ENCODE assay signal across 20 cellular contexts in the genomic region with DNA sequence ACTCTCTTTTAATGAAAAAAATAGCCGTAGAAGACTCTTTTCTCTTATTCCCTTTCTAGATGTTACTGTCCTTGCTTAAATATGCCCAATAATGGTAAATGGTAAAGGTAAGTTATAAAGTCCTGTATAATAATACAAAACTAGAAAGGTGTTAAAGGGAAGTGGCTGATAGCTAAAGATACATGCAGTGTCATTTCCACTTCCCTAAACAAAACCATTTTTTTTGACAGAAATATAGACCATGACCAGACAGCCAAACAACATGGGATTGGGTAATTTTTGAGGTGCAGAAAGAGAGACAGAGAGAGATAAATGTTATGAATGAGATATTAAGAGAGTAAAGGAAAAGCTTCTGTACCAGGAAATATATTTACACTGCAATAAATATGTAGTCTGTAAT.
"Had no signal": no experiment of that assay in that cellular context is flagged by ENCODE, and none has a peak within 500 bp of the region (broad histone marks: within the 10 kb centered on the region; RNA-seq: fewer than 3 reads in every experiment).

No MANE protein-coding gene starts in this region.

- H3K27ac ChIP-seq: RWPE1 had no signal

- DNase-seq: IMR-90, Karpas-422, KG1, MG63, NCI-H1092 treated with DMSO at 0.1 percent for 48 hours, NCI-H187, NCI-H2029, NCI-H2171, NCI-H345, NCI-H446 treated with DMSO at 0.1 percent for 48 hours, NCI-H510A treated with DMSO at 0.1 percent for 48 hours, NCI-H526, NCI-H82, PC-3, SHP77, SK-N-SH, T-helper 2 cell had no signal

- ATAC-seq: HepG2, Panc1, PC-3 had no signal

- H3K36me3 ChIP-seq: MG63 had no signal

- H3K4me2 ChIP-seq: SK-N-SH had no signal

- H3K9me3 ChIP-seq: MG63, SK-N-SH had no signal

- H3K4me3 ChIP-seq: MG63 had no signal

- H3K27me3 ChIP-seq: MG63 had no signal

- H3K9ac ChIP-seq: SK-N-SH had no signal
